8 cellular contexts compared by ENCODE assay signal in the genomic region with DNA sequence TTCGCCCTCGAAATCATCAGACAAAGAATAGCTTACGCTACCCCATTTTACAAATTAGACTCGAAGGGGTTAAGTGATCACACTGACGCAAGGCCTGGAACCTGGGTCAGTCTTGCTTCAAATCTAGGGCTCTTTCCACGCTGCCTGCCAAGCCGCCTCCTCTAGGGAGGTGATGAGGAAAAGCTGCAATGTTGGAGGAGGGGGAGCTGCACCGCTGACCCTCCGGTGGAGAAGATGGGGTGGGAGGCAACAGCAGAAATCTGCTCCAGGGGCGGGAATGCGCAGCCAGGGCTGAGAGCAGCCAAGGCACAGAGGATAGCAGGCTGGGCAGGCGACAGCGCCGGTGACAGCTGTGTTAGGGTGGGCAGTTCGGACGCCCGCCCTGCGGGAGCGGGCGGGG. TPM values are rescaled to one million over a fixed set of nuclear protein-coding genes. Genes with fewer than 3 reads are reported as not detected.
DNase-seq lines count a peak whose midpoint lies in the region; ATAC-seq and TF ChIP-seq lines count a peak whose summit lies in the region.

No MANE protein-coding gene starts in this region.

- H3K27me3 ChIP-seq in OCI-LY1 (ENCODE audit: insufficient read depth, low read length), result no peaks in the 10 kb centered on the region

- peaks cover 8% of the 10 kb centered on the region; the same call in 1 of the 2 replicates for H3K79me2 ChIP-seq in OCI-LY1 (ENCODE audit: insufficient read depth, low read length)

- H3F3A ChIP-seq in OCI-LY1 (ENCODE audit: insufficient read depth, low read length), result 0 out of 2 replicates have a peak, but pooled peaks cover 7% of the 10 kb centered on the region

- no peak overlapping the region for H2AFZ ChIP-seq in OCI-LY1 (ENCODE audit: low read length)

- peaks cover 50% of the 10 kb centered on the region for H3K4me1 ChIP-seq in OCI-LY1 (ENCODE audit: insufficient read depth, low read length, severe bottlenecking)

- H3K9me3 ChIP-seq in OCI-LY1 (ENCODE audit: low read length), result no peaks in the 10 kb centered on the region

- in situ Hi-C loops in KBM-7 (cut with MboI; ENCODE audit: low pct_unique_long_range_greater_than_20kb, low sequenced_read_pairs), result no loop called here

- H3K9me2 ChIP-seq in OCI-LY1 (ENCODE audit: low read depth, low read length), result no peaks in the 10 kb centered on the region

- TF ChIP-seq CTCF in CD14-positive monocyte (IDR thresholded peaks at IDR 0.05) (no peak), OCI-LY1 (IDR thresholded peaks at IDR 0.05; ENCODE audit: low read length) (no peak), epithelial cell of proximal tubule (conservative IDR thresholded peaks at IDR 0.05; ENCODE audit: low read depth, low read length) (no peak), neural crest cell (conservative IDR thresholded peaks at IDR 0.05) (no peak)

- DNase-seq in CD14-positive monocyte (ENCODE audit: low spot score) (peak; percentile 40), epithelial cell of proximal tubule (ENCODE audit: low read depth) (no peak), neural crest cell (ENCODE audit: low read depth, low spot score) (no peak), KBM-7 (no peak), GM19238 (ENCODE audit: insufficient read length, low spot score) (no peak)
- DNase-seq in activated CD4-positive, alpha-beta T cell treated with anti-CD3 and anti-CD28 coated beads for 4 hours, result no peak

- peak overlapping the region; percentile 93 for H3K9ac ChIP-seq in OCI-LY1 (ENCODE audit: low read length)

- peaks cover 0 to 2% (median 2%) of the 10 kb centered on the region in 3 donors for H3K27me3 Mint-ChIP-seq in CD14-positive monocyte (ENCODE audit: low read depth in 3 of 3)
- H3K27me3 Mint-ChIP-seq in neural crest cell (ENCODE audit: low read depth), result peaks cover 15% of the 10 kb centered on the region

- H3K36me3 ChIP-seq in OCI-LY1 (ENCODE audit: insufficient read depth, low read length), result peaks cover 50% of the 10 kb centered on the region

- H3K9me3 Mint-ChIP-seq in CD14-positive monocyte (no peaks in the 10 kb centered on the region), neural crest cell (no peaks in the 10 kb centered on the region)

- H3K4me3 Mint-ChIP-seq in CD14-positive monocyte (peak overlapping the region; percentile 92 to 99), neural crest cell (peak overlapping the region; percentile 100)

- intact Hi-C loops in CD14-positive monocyte (cut with micrococcal nuclease), result loop anchor here in 1 of 2 donors (2.0 kb wide), 2 partner anchors 17 kb away; a partner anchor contains a TSS

- H3K4me2 ChIP-seq in OCI-LY1 (ENCODE audit: low read length), result peak overlapping the region; percentile 93

- peaks cover 30 to 51% of the 10 kb centered on the region in 2 donors for H3K36me3 Mint-ChIP-seq in CD14-positive monocyte
- H3K36me3 Mint-ChIP-seq in neural crest cell (ENCODE audit: low read depth), result no peaks in the 10 kb centered on the region

- peak overlapping the region; percentile 99 for H3K27ac ChIP-seq in OCI-LY1 (ENCODE audit: low read depth, low read length, poor library complexity, severe bottlenecking)

- no peaks in the 10 kb centered on the region for H4K20me1 ChIP-seq in OCI-LY1 (ENCODE audit: insufficient read depth, low read length)

- no peak for ATAC-seq in HG03565 (IDR thresholded peaks at IDR 0.05; ENCODE audit: unreplicated experiment)

- H3K27ac Mint-ChIP-seq in CD14-positive monocyte (peak overlapping the region; percentile 99 to 100 (median 99)), neural crest cell (ENCODE audit: unreplicated experiment) (peak overlapping the region; percentile 99)

- peaks cover 29% of the 10 kb centered on the region for H3K4me1 Mint-ChIP-seq in CD14-positive monocyte
- peaks cover 29% of the 10 kb centered on the region for H3K4me1 Mint-ChIP-seq in neural crest cell

- H3K4me3 ChIP-seq in OCI-LY1 (ENCODE audit: low read depth, low read length, poor library complexity, severe bottlenecking) (peak overlapping the region; percentile 95), epithelial cell of proximal tubule (ENCODE audit: low read depth, low read length) (peak overlapping the region; percentile 76)

RNA-seq across cellular contexts. Expression of a gene that starts 0.6 kb away (rescaled TPM):
- polyA plus RNA-seq in CD14-positive monocyte, result 1 to 10 TPM; 3.5 to 6.4 TPM
- total RNA-seq in epithelial cell of proximal tubule (10.8 and 14.8 TPM in 2 replicates), neural crest cell (35.1 and 36.7 TPM in 2 replicates)

RNA-seq across cellular contexts. Expression of a gene that starts 11.6 kb away (rescaled TPM):
- 10 to 100 TPM; 32.7 to 33.9 TPM for polyA plus RNA-seq in CD14-positive monocyte
- 77.5 and 126 TPM in 2 replicates for total RNA-seq in epithelial cell of proximal tubule
- total RNA-seq in neural crest cell, result 50.3 and 59.3 TPM in 2 replicates

RNA-seq across cellular contexts. Expression of a gene that starts 11.8 kb away (rescaled TPM):
- polyA plus RNA-seq in CD14-positive monocyte, result 100 to 1,000 TPM; 668 to 799 TPM
- total RNA-seq in epithelial cell of proximal tubule (535 and 1,041 TPM in 2 replicates), neural crest cell (697 and 738 TPM in 2 replicates)

RNA-seq across cellular contexts. Expression of a gene that starts 16.2 kb away (rescaled TPM):
- 1 to 10 TPM; 5.8 to 9.4 TPM for polyA plus RNA-seq in CD14-positive monocyte
- total RNA-seq in epithelial cell of proximal tubule, result 31.9 and 37.1 TPM in 2 replicates
- total RNA-seq in neural crest cell, result 8.0 and 8.3 TPM in 2 replicates

RNA-seq across cellular contexts. Expression of a gene that starts 22.1 kb away (rescaled TPM):
- polyA plus RNA-seq in CD14-positive monocyte, result 1 to 10 TPM; 1.8 TPM
- total RNA-seq in epithelial cell of proximal tubule (32.9 and 52.5 TPM in 2 replicates), neural crest cell (102 and 104 TPM in 2 replicates)
